13 cellular contexts compared by ENCODE assay signal in genomic region chr6:56689663-56690062, GRCh38. TPM values are rescaled to one million over a fixed set of nuclear protein-coding genes. Genes with fewer than 3 reads are reported as not detected.
DNase-seq lines count a peak whose midpoint lies in the region; ATAC-seq and TF ChIP-seq lines count a peak whose summit lies in the region.
"Had no signal": no experiment of that assay in that cellular context is flagged by ENCODE, and none has a peak within 500 bp of the region (broad histone marks: within the 10 kb centered on the region; RNA-seq: fewer than 3 reads in every experiment).

No MANE protein-coding gene starts in this region.

- no peak for TF ChIP-seq RAD21 in liver (IDR thresholded peaks at IDR 0.05)

- H3K9me3 Mint-ChIP-seq in WTC11 = no peaks in the 10 kb centered on the region
- H3K9me3 Mint-ChIP-seq in activated CD8-positive, alpha-beta T cell treated with anti-CD3 and anti-CD28 coated beads, Interleukin-2, amount 10 ng/mL, durations not matched to agents 7 days and 5 days (ENCODE audit: insufficient read depth) = no peaks in the 10 kb centered on the region
- H3K9me3 Mint-ChIP-seq: activated naive CD4-positive, alpha-beta T cell treated with anti-CD3 and anti-CD28 coated beads, Interleukin-2, amount 50 U/mL, for 72 hours had no signal

- no peaks in the 10 kb centered on the region for H3K27me3 Mint-ChIP-seq in WTC11 (ENCODE audit: low read depth)
- peaks cover 13% of the 10 kb centered on the region for H3K27me3 Mint-ChIP-seq in activated CD8-positive, alpha-beta T cell treated with anti-CD3 and anti-CD28 coated beads, Interleukin-2, amount 10 ng/mL, durations not matched to agents 7 days and 5 days (ENCODE audit: low read depth)

- peaks cover 49% of the 10 kb centered on the region for H3K4me1 Mint-ChIP-seq in WTC11
- no peaks in the 10 kb centered on the region for H3K4me1 Mint-ChIP-seq in activated CD8-positive, alpha-beta T cell treated with anti-CD3 and anti-CD28 coated beads, Interleukin-2, amount 10 ng/mL, durations not matched to agents 7 days and 5 days (ENCODE audit: low read depth)

- H3K36me3 ChIP-seq in right atrium auricular region = no peaks in the 10 kb centered on the region
- no peaks in the 10 kb centered on the region for H3K36me3 ChIP-seq in liver (ENCODE audit: control insufficient read depth in 4 of 4, insufficient read depth in 3 of 4, low read depth in 1 of 4, low read length in 3 of 4)
- H3K36me3 ChIP-seq in upper lobe of right lung = no peaks in the 10 kb centered on the region
- H3K36me3 ChIP-seq: neutrophil had no signal

- TF ChIP-seq CTCF in right atrium auricular region (IDR thresholded peaks at IDR 0.05) (no peak), liver (IDR thresholded peaks at IDR 0.05; ENCODE audit: low read depth, low read length, missing input control) (no peak), upper lobe of right lung (IDR thresholded peaks at IDR 0.05) (no peak), WTC11 (IDR thresholded peaks at IDR 0.05) (no peak)

- DNase-seq in right atrium auricular region (ENCODE audit: low spot score) (no peak), cardiac septum (ENCODE audit: low spot score) (no peak), upper lobe of right lung (no peak), WTC11 (ENCODE audit: low spot score) (no peak), GM03348 (ENCODE audit: low spot score) (no peak)
- DNase-seq in activated CD8-positive, alpha-beta T cell treated with anti-CD3 and anti-CD28 coated beads, Interleukin-2, amount 10 ng/mL, durations not matched to agents 7 days and 5 days = no peak
- DNase-seq: dermis blood vessel endothelial cell, NCI-H774, SHP77 had no signal

- H3K27me3 ChIP-seq in right atrium auricular region (no peaks in the 10 kb centered on the region), liver (ENCODE audit: control insufficient read depth in 4 of 4, insufficient read depth in 4 of 4, low read length in 3 of 4) (no peaks in the 10 kb centered on the region), upper lobe of right lung (no peaks in the 10 kb centered on the region)
- H3K27me3 ChIP-seq: neutrophil had no signal

- ATAC-seq in upper lobe of right lung (no peak), WTC11 (no peak)
- ATAC-seq in activated CD8-positive, alpha-beta T cell treated with anti-CD3 and anti-CD28 coated beads, Interleukin-2, amount 10 ng/mL, durations not matched to agents 7 days and 5 days = no peak
- ATAC-seq: activated naive CD4-positive, alpha-beta T cell treated with anti-CD3 and anti-CD28 coated beads, Interleukin-2, amount 50 U/mL, for 72 hours had no signal

- no peaks in the 10 kb centered on the region for H3K36me3 Mint-ChIP-seq in WTC11
- H3K36me3 Mint-ChIP-seq in activated CD8-positive, alpha-beta T cell treated with anti-CD3 and anti-CD28 coated beads, Interleukin-2, amount 10 ng/mL, durations not matched to agents 7 days and 5 days (ENCODE audit: low read depth) = no peaks in the 10 kb centered on the region
- H3K36me3 Mint-ChIP-seq: activated naive CD4-positive, alpha-beta T cell treated with anti-CD3 and anti-CD28 coated beads, Interleukin-2, amount 50 U/mL, for 72 hours had no signal

- H3K4me1 ChIP-seq in right atrium auricular region (peaks cover 0 to 68% of the 10 kb centered on the region in 2 donors), liver (ENCODE audit: control insufficient read depth in 4 of 4, insufficient read depth in 4 of 4, low read length in 3 of 4) (peaks cover 2 to 40% (median 13%) of the 10 kb centered on the region in 4 donors), upper lobe of right lung (no peaks in the 10 kb centered on the region)

- no peak overlapping the region for H3K4me3 Mint-ChIP-seq in WTC11
- H3K4me3 Mint-ChIP-seq in activated CD8-positive, alpha-beta T cell treated with anti-CD3 and anti-CD28 coated beads, Interleukin-2, amount 10 ng/mL, durations not matched to agents 7 days and 5 days = no peak overlapping the region

- H3K9me3 ChIP-seq in right atrium auricular region = no peaks in the 10 kb centered on the region
- H3K9me3 ChIP-seq in liver (ENCODE audit: control insufficient read depth in 4 of 4, low read length in 3 of 4) = no peaks in the 10 kb centered on the region
- H3K9me3 ChIP-seq in upper lobe of right lung = no peaks in the 10 kb centered on the region
- H3K9me3 ChIP-seq: neutrophil had no signal

- peak overlapping the region in 1 of 2 donors; percentile 64 for H3K9ac ChIP-seq in liver (ENCODE audit: low read depth in 1 of 2, low read length in 2 of 2)

- peak overlapping the region in 1 of 2 donors; percentile 37 for H3K4me3 ChIP-seq in right atrium auricular region
- H3K4me3 ChIP-seq in liver (ENCODE audit: low read depth in 1 of 3, low read length in 3 of 3) = peak overlapping the region; percentile 64 to 93 (median 81)
- peak overlapping the region; percentile 46 for H3K4me3 ChIP-seq in upper lobe of right lung

- intact Hi-C loops in cardiac septum (cut with DNase I) = loop anchor here (10.0 kb wide), 1 partner anchor 315 kb away; no protein-coding TSS in a partner anchor
- intact Hi-C loops in upper lobe of right lung (cut with DNase I) = no loop called here

- no peak overlapping the region for H3K27ac Mint-ChIP-seq in WTC11
- H3K27ac Mint-ChIP-seq in activated CD8-positive, alpha-beta T cell treated with anti-CD3 and anti-CD28 coated beads, Interleukin-2, amount 10 ng/mL, durations not matched to agents 7 days and 5 days = no peak overlapping the region
- H3K27ac Mint-ChIP-seq: activated naive CD4-positive, alpha-beta T cell treated with anti-CD3 and anti-CD28 coated beads, Interleukin-2, amount 50 U/mL, for 72 hours had no signal

- WGBS in liver = 37% methylated on average over 1 of the region's 1 CpG

- POLR2A ChIA-PET in WTC11 (lab: Charles Lee) = no interaction called here
- POLR2A ChIA-PET in activated CD8-positive, alpha-beta T cell treated with anti-CD3 and anti-CD28 coated beads, Interleukin-2, amount 10 ng/mL, durations not matched to agents 7 days and 5 days (lab: Charles Lee) = no interaction called here

- CTCF ChIA-PET in WTC11 (lab: Charles Lee) = interaction anchor here (0.6 to 1.4 kb wide), 6 partner anchors 9 to 97 kb away, joined by 3 to 6 read pairs (median 4); no protein-coding TSS in a partner anchor
- CTCF ChIA-PET in activated CD8-positive, alpha-beta T cell treated with anti-CD3 and anti-CD28 coated beads, Interleukin-2, amount 10 ng/mL, durations not matched to agents 7 days and 5 days (lab: Charles Lee) = interaction anchor here (1.1 kb wide), 1 partner anchor 10 kb away, joined by 3 read pairs; no protein-coding TSS in a partner anchor

- H3K27ac ChIP-seq in right atrium auricular region = peak overlapping the region; percentile 81 to 93
- peak overlapping the region; percentile 26 for H3K27ac ChIP-seq in angular gyrus (ENCODE audit: low read depth, low read length)
- peak overlapping the region; percentile 91 to 99 for H3K27ac ChIP-seq in liver (ENCODE audit: low read depth in 1 of 2, low read length in 2 of 2)
- no peak overlapping the region for H3K27ac ChIP-seq in upper lobe of right lung
- H3K27ac ChIP-seq: neutrophil had no signal

TF ChIP-seq in liver, 16 proteins besides CTCF, POLR2A, EP300 and RAD21 (continues in another document):
- TF ChIP-seq TAF1 (conservative IDR thresholded peaks at IDR 0.05) (no peak), FOXA1 (IDR thresholded peaks at IDR 0.05) (no peak), EGR1 (IDR thresholded peaks at IDR 0.05; ENCODE audit: low read depth in 2 of 2) (no peak), HNF4G (IDR thresholded peaks at IDR 0.05) (no peak), SP1 (IDR thresholded peaks at IDR 0.05) (no peak), GABPA (IDR thresholded peaks at IDR 0.05 in 1 of 2, conservative IDR thresholded peaks at IDR 0.05 in 1 of 2) (no peak)
- TF ChIP-seq, protein P1, sequence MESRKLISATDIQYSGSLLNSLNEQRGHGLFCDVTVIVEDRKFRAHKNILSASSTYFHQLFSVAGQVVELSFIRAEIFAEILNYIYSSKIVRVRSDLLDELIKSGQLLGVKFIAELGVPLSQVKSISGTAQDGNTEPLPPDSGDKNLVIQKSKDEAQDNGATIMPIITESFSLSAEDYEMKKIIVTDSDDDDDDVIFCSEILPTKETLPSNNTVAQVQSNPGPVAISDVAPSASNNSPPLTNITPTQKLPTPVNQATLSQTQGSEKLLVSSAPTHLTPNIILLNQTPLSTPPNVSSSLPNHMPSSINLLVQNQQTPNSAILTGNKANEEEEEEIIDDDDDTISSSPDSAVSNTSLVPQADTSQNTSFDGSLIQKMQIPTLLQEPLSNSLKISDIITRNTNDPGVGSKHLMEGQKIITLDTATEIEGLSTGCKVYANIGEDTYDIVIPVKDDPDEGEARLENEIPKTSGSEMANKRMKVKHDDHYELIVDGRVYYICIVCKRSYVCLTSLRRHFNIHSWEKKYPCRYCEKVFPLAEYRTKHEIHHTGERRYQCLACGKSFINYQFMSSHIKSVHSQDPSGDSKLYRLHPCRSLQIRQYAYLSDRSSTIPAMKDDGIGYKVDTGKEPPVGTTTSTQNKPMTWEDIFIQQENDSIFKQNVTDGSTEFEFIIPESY (IDR thresholded peaks at IDR 0.05) = no peak

TF ChIP-seq in WTC11, 78 proteins besides CTCF, POLR2A, EP300 and RAD21 (continues in another document):
- TF ChIP-seq NR1H2 (CRISPR knock-in tag; IDR thresholded peaks at IDR 0.05) = no peak
- TF ChIP-seq, protein P2, sequence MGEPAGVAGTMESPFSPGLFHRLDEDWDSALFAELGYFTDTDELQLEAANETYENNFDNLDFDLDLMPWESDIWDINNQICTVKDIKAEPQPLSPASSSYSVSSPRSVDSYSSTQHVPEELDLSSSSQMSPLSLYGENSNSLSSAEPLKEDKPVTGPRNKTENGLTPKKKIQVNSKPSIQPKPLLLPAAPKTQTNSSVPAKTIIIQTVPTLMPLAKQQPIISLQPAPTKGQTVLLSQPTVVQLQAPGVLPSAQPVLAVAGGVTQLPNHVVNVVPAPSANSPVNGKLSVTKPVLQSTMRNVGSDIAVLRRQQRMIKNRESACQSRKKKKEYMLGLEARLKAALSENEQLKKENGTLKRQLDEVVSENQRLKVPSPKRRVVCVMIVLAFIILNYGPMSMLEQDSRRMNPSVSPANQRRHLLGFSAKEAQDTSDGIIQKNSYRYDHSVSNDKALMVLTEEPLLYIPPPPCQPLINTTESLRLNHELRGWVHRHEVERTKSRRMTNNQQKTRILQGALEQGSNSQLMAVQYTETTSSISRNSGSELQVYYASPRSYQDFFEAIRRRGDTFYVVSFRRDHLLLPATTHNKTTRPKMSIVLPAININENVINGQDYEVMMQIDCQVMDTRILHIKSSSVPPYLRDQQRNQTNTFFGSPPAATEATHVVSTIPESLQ (CRISPR knock-in tag; IDR thresholded peaks at IDR 0.05) = no peak

RNA-seq across cellular contexts. Expression of gene DST, which starts 47.0 kb away (rescaled TPM):
- total RNA-seq in right atrium auricular region (100 to 1,000 TPM; 257 to 285 TPM), cardiac septum (457 TPM), liver (100 to 1,000 TPM in 1 of 2 donors, 10 to 100 TPM in 1; 95.9 to 234 TPM), upper lobe of right lung (450 TPM), WTC11 (2021) (102 to 132 TPM (median 105 TPM) in 3 replicates)
- polyA plus RNA-seq in liver = 10 to 100 TPM; 30.5 to 77.6 TPM
- total RNA-seq in activated CD8-positive, alpha-beta T cell treated with anti-CD3 and anti-CD28 coated beads, Interleukin-2, amount 10 ng/mL, durations not matched to agents 7 days and 5 days = under 1 TPM; 0.76 to 0.79 TPM

Comparison
In these comparisons a context has a peak if more than half of its experiments do, and no peak if none do; other contexts are left out.
1. RNA of gene DST, which starts 47.0 kb away (total RNA-seq): 457 TPM in cardiac septum (single experiment), 450 TPM in upper lobe of right lung (single experiment), 257 to 285 TPM in right atrium auricular region, 95.9 to 234 TPM in liver and 102 to 132 TPM in WTC11; 0.76 to 0.79 TPM in activated CD8-positive, alpha-beta T cell treated with anti-CD3 and anti-CD28 coated beads, Interleukin-2, amount 10 ng/mL, durations not matched to agents 7 days and 5 days; every median in the first group is over 10 times any median in the second.